10 cellular contexts compared by ENCODE assay signal in the genomic region with DNA sequence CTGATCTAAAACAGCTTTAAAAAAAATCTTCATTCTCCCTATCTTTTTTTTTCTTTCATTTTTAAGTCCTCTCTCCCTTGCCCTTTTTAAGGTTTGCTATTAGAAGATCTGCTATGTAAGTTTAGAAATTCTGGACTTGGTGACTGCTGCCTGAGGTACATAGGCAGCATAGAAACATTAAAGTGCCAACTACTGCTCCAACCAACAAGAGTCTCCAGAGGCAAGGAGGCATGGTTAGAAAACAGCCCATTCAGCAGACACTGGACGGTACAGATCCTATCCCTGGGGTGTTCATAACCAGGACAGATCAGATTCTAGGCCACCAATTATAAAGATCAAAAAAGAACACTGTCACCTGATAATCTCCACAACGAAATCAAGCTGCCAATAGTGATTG. TPM values are rescaled to one million over a fixed set of nuclear protein-coding genes. Genes with fewer than 3 reads are reported as not detected.
DNase-seq lines count a peak whose midpoint lies in the region; ATAC-seq and TF ChIP-seq lines count a peak whose summit lies in the region.
"Had no signal": no experiment of that assay in that cellular context is flagged by ENCODE, and none has a peak within 500 bp of the region (broad histone marks: within the 10 kb centered on the region; RNA-seq: fewer than 3 reads in every experiment).

No MANE protein-coding gene starts in this region.

- H3K27ac Mint-ChIP-seq in type B pancreatic cell: peak overlapping the region; percentile 78

- H3K4me1 Mint-ChIP-seq in activated T-cell treated with anti-CD3 and anti-CD28 coated beads, Interleukin-2, amount 50 U/mL, for 4 hours (ENCODE audit: low read depth): peaks cover 71% of the 10 kb centered on the region
- peaks cover 40% of the 10 kb centered on the region for H3K4me1 Mint-ChIP-seq in type B pancreatic cell (ENCODE audit: unreplicated experiment)

- peak overlapping the region; percentile 77 for H3K4me3 Mint-ChIP-seq in activated T-cell treated with anti-CD3 and anti-CD28 coated beads, Interleukin-2, amount 50 U/mL, for 4 hours
- H3K4me3 Mint-ChIP-seq in type B pancreatic cell: peak overlapping the region; percentile 8

- H3K27me3 Mint-ChIP-seq in activated T-cell treated with anti-CD3 and anti-CD28 coated beads, Interleukin-2, amount 50 U/mL, for 4 hours (ENCODE audit: low read depth): no peaks in the 10 kb centered on the region
- no peaks in the 10 kb centered on the region for H3K27me3 Mint-ChIP-seq in type B pancreatic cell

- peaks cover 15% of the 10 kb centered on the region for H3K36me3 ChIP-seq in muscle layer of colon (ENCODE audit: insufficient read depth, low read length)

- H3K27ac ChIP-seq in coronary artery (peak overlapping the region; percentile 88 to 90), muscle layer of colon (ENCODE audit: low read depth, low read length) (peak overlapping the region; percentile 70)

- no peaks in the 10 kb centered on the region for H3K9me3 ChIP-seq in muscle layer of colon (ENCODE audit: low read length)

- no peak overlapping the region for H3K9ac ChIP-seq in muscle layer of colon (ENCODE audit: low read length)

- no peaks in the 10 kb centered on the region for H3K9me3 Mint-ChIP-seq in activated T-cell treated with anti-CD3 and anti-CD28 coated beads, Interleukin-2, amount 50 U/mL, for 4 hours
- no peaks in the 10 kb centered on the region for H3K9me3 Mint-ChIP-seq in type B pancreatic cell

- H3K27me3 ChIP-seq in muscle layer of colon (ENCODE audit: control insufficient read depth in 1 of 2, insufficient read depth in 2 of 2, low read length in 2 of 2): no peaks in the 10 kb centered on the region

- H3K4me3 ChIP-seq in coronary artery (peak overlapping the region; percentile 55), muscle layer of colon (ENCODE audit: low read depth in 1 of 2, low read length in 2 of 2) (peak overlapping the region in 1 of 2 donors; percentile 6)

- H3K4me1 ChIP-seq in muscle layer of colon (ENCODE audit: insufficient read depth, low read length): peaks cover 45% of the 10 kb centered on the region

- no peak for ATAC-seq in activated T-cell treated with anti-CD3 and anti-CD28 coated beads, Interleukin-2, amount 50 U/mL, for 4 hours
- ATAC-seq in activated CD4-positive, CD25-positive, alpha-beta regulatory T cell treated with anti-CD3 and anti-CD28 coated beads, Interleukin-2, amount 50 U/mL, for 24 hours: no peak

- H3K36me3 Mint-ChIP-seq in activated T-cell treated with anti-CD3 and anti-CD28 coated beads, Interleukin-2, amount 50 U/mL, for 4 hours (ENCODE audit: insufficient read depth): peaks cover 16% of the 10 kb centered on the region
- H3K36me3 Mint-ChIP-seq in type B pancreatic cell: peaks cover 21% of the 10 kb centered on the region

- no peak for DNase-seq in activated T-cell treated with anti-CD3 and anti-CD28 coated beads, Interleukin-2, amount 50 U/mL, for 4 hours
- DNase-seq in activated T-cell treated with anti-CD3 and anti-CD28 coated beads for 4 hours (no peak), coronary artery (ENCODE audit: low spot score) (no peak), type B pancreatic cell (ENCODE audit: extremely low spot score, unreplicated experiment) (no peak), nucleus accumbens (lab: John Stamatoyannopoulos, UW) (no peak)
- no peak for DNase-seq in stimulated activated CD4-positive, alpha-beta T cell treated with anti-CD3 and anti-CD28 coated beads, Interleukin-12 subunit alpha, Interleukin-12 subunit beta, amount 100 ng/mL, for 4 hours
- DNase-seq: NCI-H1417 treated with DMSO at 0.1 percent for 48 hours had no signal

- TF ChIP-seq CTCF in coronary artery (IDR thresholded peaks at IDR 0.05) (no peak), type B pancreatic cell (conservative IDR thresholded peaks at IDR 0.05) (no peak)

RNA-seq across cellular contexts. Expression of a gene that starts 36.6 kb away (rescaled TPM):
- total RNA-seq in activated T-cell treated with anti-CD3 and anti-CD28 coated beads, Interleukin-2, amount 50 U/mL, for 4 hours: 1 to 10 TPM; 2.7 to 4.9 (median 3.4) TPM
- total RNA-seq in type B pancreatic cell (ENCODE audit: low replicate concordance): 1.3 and 1.9 TPM in 2 replicates

RNA-seq across cellular contexts. Expression of a gene that starts 45.9 kb away (rescaled TPM):
- total RNA-seq in activated T-cell treated with anti-CD3 and anti-CD28 coated beads, Interleukin-2, amount 50 U/mL, for 4 hours: not detected
- 0.41 and 0.76 TPM in 2 replicates for total RNA-seq in type B pancreatic cell (ENCODE audit: low replicate concordance)
- total RNA-seq: dermis blood vessel endothelial cell had no signal

RNA-seq across cellular contexts. Expression of a gene that starts 54.4 kb away (rescaled TPM):
- total RNA-seq in activated T-cell treated with anti-CD3 and anti-CD28 coated beads, Interleukin-2, amount 50 U/mL, for 4 hours: under 1 TPM in 2 of 3 donors, not detected in 1; 0.33 to 0.34 TPM
- not detected in 2 replicates for total RNA-seq in type B pancreatic cell (ENCODE audit: low replicate concordance)
- total RNA-seq: dermis blood vessel endothelial cell had no signal
